16 cellular contexts compared by ENCODE assay signal in genomic region chr1:56077223-56077622, GRCh38.
DNase-seq lines count a peak whose midpoint lies in the region; ATAC-seq and TF ChIP-seq lines count a peak whose summit lies in the region.
"Had no signal": no experiment of that assay in that cellular context is flagged by ENCODE, and none has a peak within 500 bp of the region (broad histone marks: within the 10 kb centered on the region; RNA-seq: fewer than 3 reads in every experiment).

No MANE protein-coding gene starts in this region.

- H2BK15ac ChIP-seq in mesenchymal stem cell (ENCODE audit: low read depth, poor library complexity, severe bottlenecking), result no peak overlapping the region

- no peak overlapping the region for H2AK5ac ChIP-seq in mesenchymal stem cell (ENCODE audit: low read length, severe bottlenecking)

- no peak overlapping the region for H3K14ac ChIP-seq in mesenchymal stem cell (ENCODE audit: low read length in 2 of 2)

- no peak overlapping the region for H3K4ac ChIP-seq in mesenchymal stem cell (ENCODE audit: low read depth in 1 of 2, low read length in 2 of 2)

- POLR2A ChIA-PET in activated CD4-positive, alpha-beta memory T cell treated with anti-CD3 and anti-CD28 coated beads, Interleukin-2, amount 10 ng/mL, durations not matched to agents 7 days and 5 days (lab: Charles Lee), result no interaction called here

- no peak overlapping the region for H3K23ac ChIP-seq in mesenchymal stem cell (ENCODE audit: low read length in 2 of 2)

- H3K18ac ChIP-seq in mesenchymal stem cell (ENCODE audit: low read depth in 1 of 2, low read length in 2 of 2), result no peak overlapping the region

- no peaks in the 10 kb centered on the region for H3K36me3 ChIP-seq in mesenchymal stem cell (ENCODE audit: control insufficient read depth in 1 of 2, insufficient read depth in 2 of 2, low read depth in 1 of 2, low read length in 2 of 2)
- H3K36me3 ChIP-seq: BLaER1 treated with 17β-estradiol and CSF1 and Interleukin-3, amounts not matched to agents 10 nM and 100 nM had no signal

- H4K8ac ChIP-seq in mesenchymal stem cell (ENCODE audit: low read length), result no peak overlapping the region

- no peak for TF ChIP-seq CTCF in AG10803 (conservative IDR thresholded peaks at IDR 0.05; ENCODE audit: low read length)
- no peak for TF ChIP-seq CTCF in fibroblast of mammary gland (conservative IDR thresholded peaks at IDR 0.05; ENCODE audit: control insufficient read depth, insufficient read depth, low read depth, low read length)

- peaks cover 3% of the 10 kb centered on the region for H3K9me3 ChIP-seq in mesenchymal stem cell (ENCODE audit: control insufficient read depth, low read length)
- H3K9me3 ChIP-seq: BLaER1 treated with 17β-estradiol and CSF1 and Interleukin-3, amounts not matched to agents 10 nM and 100 nM had no signal

- no peak overlapping the region for H4K91ac ChIP-seq in mesenchymal stem cell (ENCODE audit: low read length)

- no peaks in the 10 kb centered on the region for H3K4me1 Mint-ChIP-seq in activated CD4-positive, alpha-beta memory T cell treated with anti-CD3 and anti-CD28 coated beads, Interleukin-2, amount 10 ng/mL, durations not matched to agents 7 days and 5 days

- H2BK120ac ChIP-seq in mesenchymal stem cell (ENCODE audit: low read depth, low read length), result no peak overlapping the region

- H3K4me1 ChIP-seq in mesenchymal stem cell (ENCODE audit: control insufficient read depth, insufficient read depth, low read depth, low read length), result no peaks in the 10 kb centered on the region

- no peak overlapping the region for H3K27ac ChIP-seq in mesenchymal stem cell (ENCODE audit: low read length, poor library complexity, severe bottlenecking)
- H3K27ac ChIP-seq: BLaER1 treated with 17β-estradiol and CSF1 and Interleukin-3, amounts not matched to agents 10 nM and 100 nM; KMS-11 had no signal

- H3K4me3 Mint-ChIP-seq in activated CD4-positive, alpha-beta memory T cell treated with anti-CD3 and anti-CD28 coated beads, Interleukin-2, amount 10 ng/mL, durations not matched to agents 7 days and 5 days, result no peak overlapping the region

- H3K36me3 Mint-ChIP-seq in activated CD4-positive, alpha-beta memory T cell treated with anti-CD3 and anti-CD28 coated beads, Interleukin-2, amount 10 ng/mL, durations not matched to agents 7 days and 5 days (ENCODE audit: low read depth), result no peaks in the 10 kb centered on the region

- peak overlapping the region; percentile 46 for H3K9ac ChIP-seq in mesenchymal stem cell (ENCODE audit: low read length)
- H3K9ac ChIP-seq: BLaER1 treated with 17β-estradiol and CSF1 and Interleukin-3, amounts not matched to agents 10 nM and 100 nM; KMS-11 had no signal

- no peaks in the 10 kb centered on the region for H3K79me1 ChIP-seq in mesenchymal stem cell (replicated peaks; ENCODE audit: low read length, poor library complexity, severe bottlenecking)

- H3K27me3 ChIP-seq in mesenchymal stem cell (ENCODE audit: control insufficient read depth in 1 of 2, insufficient read depth in 1 of 2, low read length in 2 of 2), result no peaks in the 10 kb centered on the region
- H3K27me3 ChIP-seq: BLaER1 treated with 17β-estradiol and CSF1 and Interleukin-3, amounts not matched to agents 10 nM and 100 nM had no signal

- no peak overlapping the region for H2BK12ac ChIP-seq in mesenchymal stem cell (ENCODE audit: low read length in 2 of 2)

- no peaks in the 10 kb centered on the region for H3K9me3 Mint-ChIP-seq in activated CD4-positive, alpha-beta memory T cell treated with anti-CD3 and anti-CD28 coated beads, Interleukin-2, amount 10 ng/mL, durations not matched to agents 7 days and 5 days

- CTCF ChIA-PET in activated CD4-positive, alpha-beta memory T cell treated with anti-CD3 and anti-CD28 coated beads, Interleukin-2, amount 10 ng/mL, durations not matched to agents 7 days and 5 days (lab: Charles Lee), result no interaction called here

- peak; percentile 61 for DNase-seq in AG10803 (ENCODE audit: low read depth)
- DNase-seq in NCI-H446 treated with DMSO at 0.1 percent for 48 hours (lab: John Stamatoyannopoulos, UW), result peak; percentile 27
- DNase-seq in fibroblast of mammary gland (ENCODE audit: low read depth), result peak; percentile 80
- DNase-seq in mesenchymal stem cell, result no peak
- DNase-seq in activated CD4-positive, alpha-beta memory T cell treated with anti-CD3 and anti-CD28 coated beads, Interleukin-2, amount 10 ng/mL, durations not matched to agents 7 days and 5 days, result no peak
- DNase-seq: GOT3, NCI-H1417, NCI-H187, NCI-H2107, NCI-H510A treated with DMSO at 0.1 percent for 48 hours, SIG-M5 had no signal

- ATAC-seq in HG02938 (IDR thresholded peaks at IDR 0.05; ENCODE audit: unreplicated experiment), result no peak
- no peak for ATAC-seq in HG02973 (IDR thresholded peaks at IDR 0.05; ENCODE audit: unreplicated experiment)
- ATAC-seq: HCT116 had no signal

- H3K4me2 ChIP-seq in mesenchymal stem cell (ENCODE audit: low read length, poor library complexity, severe bottlenecking), result no peak overlapping the region
- H3K4me2 ChIP-seq: BLaER1 treated with 17β-estradiol and CSF1 and Interleukin-3, amounts not matched to agents 10 nM and 100 nM; KMS-11 had no signal

- no peak overlapping the region for H2AFZ ChIP-seq in mesenchymal stem cell (ENCODE audit: low read depth, low read length)

- 79% methylated on average over 2 of the region's 2 CpGs for WGBS in mesenchymal stem cell

- H3K27me3 Mint-ChIP-seq in activated CD4-positive, alpha-beta memory T cell treated with anti-CD3 and anti-CD28 coated beads, Interleukin-2, amount 10 ng/mL, durations not matched to agents 7 days and 5 days, result no peaks in the 10 kb centered on the region

- no peak overlapping the region for H3K4me3 ChIP-seq in AG10803 (ENCODE audit: low read length)
- H3K4me3 ChIP-seq in fibroblast of mammary gland (ENCODE audit: control insufficient read depth, low read depth, low read length), result no peak overlapping the region
- H3K4me3 ChIP-seq in mesenchymal stem cell (ENCODE audit: insufficient read depth in 1 of 2, low read depth in 1 of 2, low read length in 2 of 2), result no peak overlapping the region
- H3K4me3 ChIP-seq: BLaER1 treated with 17β-estradiol and CSF1 and Interleukin-3, amounts not matched to agents 10 nM and 100 nM had no signal

- H2BK5ac ChIP-seq in mesenchymal stem cell (ENCODE audit: low read depth, low read length, poor library complexity, severe bottlenecking), result no peak overlapping the region

- H3K27ac Mint-ChIP-seq in activated CD4-positive, alpha-beta memory T cell treated with anti-CD3 and anti-CD28 coated beads, Interleukin-2, amount 10 ng/mL, durations not matched to agents 7 days and 5 days, result no peak overlapping the region

Comparison
In these comparisons a context has a peak if more than half of its experiments do, and no peak if none do; other contexts are left out.
1. DNase-seq: peak in AG10803 (single experiment), NCI-H446 treated with DMSO at 0.1 percent for 48 hours (single experiment) and fibroblast of mammary gland (single experiment); none in mesenchymal stem cell (single experiment) and activated CD4-positive, alpha-beta memory T cell treated with anti-CD3 and anti-CD28 coated beads, Interleukin-2, amount 10 ng/mL, durations not matched to agents 7 days and 5 days (single experiment).